In genomic region chr11:45872513-45873356, GRCh38 we compare ENCODE assay signal across 1 cellular context.
A peak's percentile ranks its signal among the peaks of the same experiment; 100 is the strongest.
TF ChIP-seq lines count a peak whose summit lies in the region.

No MANE protein-coding gene starts in this region.

TF ChIP-seq in HepG2, 621 proteins besides CTCF, POLR2A, EP300 and RAD21:
- TF ChIP-seq MAFK (conservative IDR thresholded peaks at IDR 0.05 in 1 of 2, IDR thresholded peaks at IDR 0.05 in 1 of 2; ENCODE audit: low read length in 2 of 2) (peak; percentile 63 to 80; a peak in 3 of 4 replicates), MAFF (IDR thresholded peaks at IDR 0.05; ENCODE audit: low read depth, low read length) (peak; percentile 66), SMC3 (IDR thresholded peaks at IDR 0.05; ENCODE audit: low read length) (peak; percentile 34; the same call in 1 of the 2 replicates), KDM6A (CRISPR knock-in tag; IDR thresholded peaks at IDR 0.05; ENCODE audit: low read depth) (no peak), ZFP91 (CRISPR knock-in tag; IDR thresholded peaks at IDR 0.05; ENCODE audit: borderline replicate concordance) (0 out of 2 replicates have a peak, but pooled peaks have one; percentile 14), HNF1A (IDR thresholded peaks at IDR 0.05; ENCODE audit: low read depth) (no peak), HNF1A (CRISPR knock-in tag; IDR thresholded peaks at IDR 0.05; ENCODE audit: borderline replicate concordance) (no peak), ZBTB33 (CRISPR knock-in tag; IDR thresholded peaks at IDR 0.05) (peak; percentile 40; the same call in 1 of the 2 replicates), ZNF512 (CRISPR knock-in tag; IDR thresholded peaks at IDR 0.05) (no peak), STAG1 (CRISPR knock-in tag; IDR thresholded peaks at IDR 0.05) (peak; percentile 79)
TF ChIP-seq in HepG2: peak in this region for 6.
